In genomic region chr1:63859480-63860275, GRCh38 we compare ENCODE assay signal across 20 cellular contexts.
A peak's percentile ranks its signal among the peaks of the same experiment; 100 is the strongest.
DNase-seq lines count a peak whose midpoint lies in the region; ATAC-seq and TF ChIP-seq lines count a peak whose summit lies in the region.
"Had no signal": no experiment of that assay in that cellular context is flagged by ENCODE, and none has a peak within 500 bp of the region (broad histone marks: within the 10 kb centered on the region; RNA-seq: fewer than 3 reads in every experiment).

No MANE protein-coding gene starts in this region.

- no peak overlapping the region for H3K9ac ChIP-seq in neural progenitor cell

- TF ChIP-seq CTCF in RWPE2 (IDR thresholded peaks at IDR 0.05; ENCODE audit: poor library complexity, severe bottlenecking) (no peak), neural progenitor cell (IDR thresholded peaks at IDR 0.05) (no peak)

- ATAC-seq in RWPE2 (ENCODE audit: low read depth), result peak; percentile 74; the same call in 2 of the 3 replicates
- ATAC-seq: GM12878, SK-N-SH treated with all-trans-retinoic acid at 6 μM for 48 hours had no signal

- H4K20me1 ChIP-seq in neural progenitor cell (ENCODE audit: low read depth), result peaks cover 79% of the 10 kb centered on the region

- DNase-seq in HPDE6-E6E7 (ENCODE audit: extremely low spot score) (peak; percentile 34), RWPE2 (ENCODE audit: low spot score) (no peak), epithelial cell of prostate (ENCODE audit: low read depth, low spot score) (no peak), neural progenitor cell (ENCODE audit: low spot score) (no peak), NCI-H526 treated with DMSO at 0.1 percent for 48 hours (lab: John Stamatoyannopoulos, UW) (no peak), CD1c-positive myeloid dendritic cell (ENCODE audit: extremely low spot score) (no peak), NCI-H748 treated with DMSO at 0.1 percent for 48 hours (lab: John Stamatoyannopoulos, UW) (no peak)
- DNase-seq: CD4-positive, alpha-beta T cell; COR-L47; DND-41; H7; HFFc6; KG1; NCI-H1105 treated with DMSO at 0.1 percent for 48 hours; NCI-H1694; NCI-H2081 treated with DMSO at 0.1 percent for 48 hours; NCI-H446 treated with DMSO at 0.1 percent for 48 hours; PC-9 had no signal

- H3K9me3 Mint-ChIP-seq in neural progenitor cell, result peaks cover 20% of the 10 kb centered on the region

- no peak overlapping the region for H2AFZ ChIP-seq in neural progenitor cell (replicated peaks)
- H2AFZ ChIP-seq: PC-9 had no signal

- H3K9me3 ChIP-seq in RWPE2 (ENCODE audit: severe bottlenecking) (no peaks in the 10 kb centered on the region), neural progenitor cell (ENCODE audit: low read depth) (no peaks in the 10 kb centered on the region)

- H3F3A ChIP-seq in neural progenitor cell (ENCODE audit: low read depth), result peaks cover 10% of the 10 kb centered on the region

- H3K4me1 ChIP-seq in RWPE2 (ENCODE audit: insufficient read depth, poor library complexity, severe bottlenecking) (peaks cover 9% of the 10 kb centered on the region), neural progenitor cell (peaks cover 57% of the 10 kb centered on the region)

- H3K36me3 ChIP-seq in RWPE2 (ENCODE audit: low read depth) (no peaks in the 10 kb centered on the region), neural progenitor cell (no peaks in the 10 kb centered on the region)

- peaks cover 5% of the 10 kb centered on the region for H3K27me3 Mint-ChIP-seq in neural progenitor cell (ENCODE audit: insufficient read depth, low read depth)
- H3K27me3 Mint-ChIP-seq: CD4-positive, alpha-beta T cell had no signal

- no peak overlapping the region for H3K27ac Mint-ChIP-seq in neural progenitor cell
- H3K27ac Mint-ChIP-seq: CD4-positive, alpha-beta T cell; HFFc6 had no signal

- no peak overlapping the region for H3K4me3 Mint-ChIP-seq in neural progenitor cell
- H3K4me3 Mint-ChIP-seq: CD4-positive, alpha-beta T cell; HFFc6 had no signal

- peaks cover 100% of the 10 kb centered on the region for H3K79me2 ChIP-seq in neural progenitor cell (ENCODE audit: low read depth)

- H3K4me1 Mint-ChIP-seq in neural progenitor cell, result peaks cover 27% of the 10 kb centered on the region

- H3K27me3 ChIP-seq in RWPE2 (ENCODE audit: insufficient read depth, poor library complexity, severe bottlenecking) (no peaks in the 10 kb centered on the region), neural progenitor cell (no peaks in the 10 kb centered on the region)

- H3K27ac ChIP-seq in RWPE2 (ENCODE audit: poor library complexity, severe bottlenecking) (no peak overlapping the region), epithelial cell of prostate (peak overlapping the region; percentile 47), neural progenitor cell (peak overlapping the region; percentile 26)
- H3K27ac ChIP-seq: PC-9 had no signal

- peaks cover 16% of the 10 kb centered on the region for H3K36me3 Mint-ChIP-seq in neural progenitor cell

- H3K4me3 ChIP-seq in RWPE2 (ENCODE audit: severe bottlenecking) (no peak overlapping the region), neural progenitor cell (no peak overlapping the region)
- H3K4me3 ChIP-seq: GM12878, PC-9 had no signal

- H3K4me2 ChIP-seq in neural progenitor cell, result no peak overlapping the region
- H3K4me2 ChIP-seq: PC-9 had no signal
